Comparison of ENCODE assay signal across 1 cellular context in the genomic region with DNA sequence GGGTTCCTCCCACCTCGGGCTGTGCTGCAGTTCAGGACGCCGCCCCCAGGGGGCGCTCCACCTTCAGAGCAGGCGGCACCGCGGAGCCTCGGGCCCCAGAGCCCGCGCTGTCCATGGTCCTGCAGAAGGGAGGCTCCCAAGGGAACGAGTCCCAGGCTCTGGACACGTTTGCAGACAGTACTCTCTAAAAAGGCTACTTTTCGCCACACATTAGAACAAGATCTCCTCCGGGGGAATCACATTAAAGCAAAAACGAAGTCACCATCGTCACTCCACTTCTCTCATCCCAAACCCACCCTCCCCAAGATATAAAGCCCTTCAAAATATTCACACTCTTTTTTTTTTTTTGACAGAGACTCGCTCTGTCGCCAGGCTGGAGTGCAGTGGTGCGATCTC.
TF ChIP-seq lines count a peak whose summit lies in the region.

No MANE protein-coding gene starts in this region.

TF ChIP-seq in PFSK-1, 5 proteins besides CTCF, POLR2A, EP300 and RAD21 (continued from another document):
- TF ChIP-seq, protein P1, sequence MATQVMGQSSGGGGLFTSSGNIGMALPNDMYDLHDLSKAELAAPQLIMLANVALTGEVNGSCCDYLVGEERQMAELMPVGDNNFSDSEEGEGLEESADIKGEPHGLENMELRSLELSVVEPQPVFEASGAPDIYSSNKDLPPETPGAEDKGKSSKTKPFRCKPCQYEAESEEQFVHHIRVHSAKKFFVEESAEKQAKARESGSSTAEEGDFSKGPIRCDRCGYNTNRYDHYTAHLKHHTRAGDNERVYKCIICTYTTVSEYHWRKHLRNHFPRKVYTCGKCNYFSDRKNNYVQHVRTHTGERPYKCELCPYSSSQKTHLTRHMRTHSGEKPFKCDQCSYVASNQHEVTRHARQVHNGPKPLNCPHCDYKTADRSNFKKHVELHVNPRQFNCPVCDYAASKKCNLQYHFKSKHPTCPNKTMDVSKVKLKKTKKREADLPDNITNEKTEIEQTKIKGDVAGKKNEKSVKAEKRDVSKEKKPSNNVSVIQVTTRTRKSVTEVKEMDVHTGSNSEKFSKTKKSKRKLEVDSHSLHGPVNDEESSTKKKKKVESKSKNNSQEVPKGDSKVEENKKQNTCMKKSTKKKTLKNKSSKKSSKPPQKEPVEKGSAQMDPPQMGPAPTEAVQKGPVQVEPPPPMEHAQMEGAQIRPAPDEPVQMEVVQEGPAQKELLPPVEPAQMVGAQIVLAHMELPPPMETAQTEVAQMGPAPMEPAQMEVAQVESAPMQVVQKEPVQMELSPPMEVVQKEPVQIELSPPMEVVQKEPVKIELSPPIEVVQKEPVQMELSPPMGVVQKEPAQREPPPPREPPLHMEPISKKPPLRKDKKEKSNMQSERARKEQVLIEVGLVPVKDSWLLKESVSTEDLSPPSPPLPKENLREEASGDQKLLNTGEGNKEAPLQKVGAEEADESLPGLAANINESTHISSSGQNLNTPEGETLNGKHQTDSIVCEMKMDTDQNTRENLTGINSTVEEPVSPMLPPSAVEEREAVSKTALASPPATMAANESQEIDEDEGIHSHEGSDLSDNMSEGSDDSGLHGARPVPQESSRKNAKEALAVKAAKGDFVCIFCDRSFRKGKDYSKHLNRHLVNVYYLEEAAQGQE (IDR thresholded peaks at IDR 0.05; ENCODE audit: insufficient read depth in 1 of 2, low read depth in 2 of 2, low read length in 2 of 2) = peak; percentile 99 to 100
- no peak for TF ChIP-seq TAF1 (IDR thresholded peaks at IDR 0.05; ENCODE audit: borderline replicate concordance, insufficient read depth, low read length)
